In the genomic region with DNA sequence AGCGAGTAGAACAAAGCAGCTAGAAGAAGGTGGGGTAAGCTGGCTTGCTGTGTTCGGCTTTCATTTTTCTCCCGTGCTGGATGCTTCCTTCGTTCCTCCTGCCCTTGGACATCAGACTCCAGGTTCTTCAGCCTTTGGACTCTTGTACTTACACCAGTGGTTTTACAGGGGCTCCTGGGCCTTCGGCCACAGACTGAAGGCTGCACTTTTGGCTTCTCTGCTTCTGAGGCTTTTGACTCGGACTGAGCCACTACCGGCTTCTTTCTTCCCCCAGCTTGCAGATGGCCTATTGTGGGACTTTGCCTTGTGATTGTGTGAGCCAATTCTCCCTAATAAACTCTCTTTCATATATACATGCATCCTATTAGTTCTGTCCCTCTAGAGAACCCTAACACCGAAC, we compare ENCODE assay signal across 2 cellular contexts. TPM values are rescaled to one million over a fixed set of nuclear protein-coding genes. Genes with fewer than 3 reads are reported as not detected.
"Had no signal": no experiment of that assay in that cellular context is flagged by ENCODE, and none has a peak within 500 bp of the region (broad histone marks: within the 10 kb centered on the region; RNA-seq: fewer than 3 reads in every experiment).

No MANE protein-coding gene starts in this region.

RNA-seq across cellular contexts. Expression of gene KLRC2, which starts 9.9 kb away (rescaled TPM):
- total RNA-seq: SK-MEL-5 had no signal

RNA-seq across cellular contexts. Expression of gene KLRC4, which starts 16.4 kb away (rescaled TPM):
- total RNA-seq: HT-29 had no signal

RNA-seq across cellular contexts. Expression of gene KLRC1, which starts 27.2 kb away (rescaled TPM):
- total RNA-seq: HT-29 had no signal
